ENCODE assay signal across 13 cellular contexts in the genomic region with DNA sequence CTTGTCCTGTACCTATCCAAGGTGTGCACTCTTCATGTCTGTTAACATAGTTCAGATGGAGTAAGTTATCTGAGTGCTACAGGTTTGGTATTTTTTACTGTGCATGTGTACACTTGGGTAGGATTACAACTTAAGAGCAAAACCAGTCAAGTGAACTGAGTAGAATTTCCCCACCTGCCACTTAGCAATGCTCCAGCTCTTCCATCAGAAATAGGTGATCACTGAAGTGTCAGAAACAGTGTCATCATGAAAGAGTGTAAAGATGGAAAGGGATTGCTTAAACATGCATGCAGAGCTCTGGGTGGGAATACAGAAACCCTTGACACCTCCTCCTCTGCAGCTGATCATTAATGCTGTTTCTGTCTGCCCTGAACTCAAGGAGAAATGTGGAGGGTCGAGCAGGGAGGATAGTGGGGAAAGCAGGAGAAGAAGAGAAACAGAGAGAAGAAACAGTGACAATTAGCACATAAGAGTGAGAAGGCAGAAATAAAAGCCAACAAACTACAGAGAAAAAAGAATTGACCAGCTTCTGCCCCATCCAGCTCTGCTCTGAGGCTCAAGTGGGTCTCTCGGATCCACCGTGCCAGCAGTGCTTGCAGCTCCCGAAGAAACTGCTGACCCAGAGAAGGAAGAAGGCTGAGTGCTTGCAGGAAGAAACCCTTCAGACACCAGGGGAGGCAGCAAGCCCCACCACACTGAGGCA. TPM values are rescaled to one million over a fixed set of nuclear protein-coding genes. Genes with fewer than 3 reads are reported as not detected.
DNase-seq lines count a peak whose midpoint lies in the region; ATAC-seq lines count a peak whose summit lies in the region.
"Had no signal": no experiment of that assay in that cellular context is flagged by ENCODE, and none has a peak within 500 bp of the region (broad histone marks: within the 10 kb centered on the region; RNA-seq: fewer than 3 reads in every experiment).

No MANE protein-coding gene starts in this region.

- no peaks in the 10 kb centered on the region for H3K27me3 Mint-ChIP-seq in activated T-cell treated with anti-CD3 and anti-CD28 coated beads, Interleukin-2, amount 50 U/mL, for 4 hours (ENCODE audit: low read depth)
- no peaks in the 10 kb centered on the region for H3K27me3 Mint-ChIP-seq in central memory CD8-positive, alpha-beta T cell
- no peaks in the 10 kb centered on the region for H3K27me3 Mint-ChIP-seq in stimulated activated naive CD8-positive, alpha-beta T cell treated with anti-CD3 and anti-CD28 coated beads, Interleukin-15, Interleukin-2, amounts not matched to agents 100 ng/mL and 50 ng/mL, for 24 hours
- H3K27me3 Mint-ChIP-seq: natural killer cell treated with Interleukin-12 subunit alpha and Interleukin-12 subunit beta and Interleukin-15 and Interleukin-18, amount 100 ng/mL, for 72 hours had no signal

- no peak overlapping the region for H3K4me3 Mint-ChIP-seq in activated T-cell treated with anti-CD3 and anti-CD28 coated beads, Interleukin-2, amount 50 U/mL, for 4 hours
- no peak overlapping the region for H3K4me3 Mint-ChIP-seq in central memory CD8-positive, alpha-beta T cell
- H3K4me3 Mint-ChIP-seq in stimulated activated naive CD8-positive, alpha-beta T cell treated with anti-CD3 and anti-CD28 coated beads, Interleukin-15, Interleukin-2, amounts not matched to agents 100 ng/mL and 50 ng/mL, for 24 hours, result peak overlapping the region; percentile 28
- H3K4me3 Mint-ChIP-seq: natural killer cell treated with Interleukin-12 subunit alpha and Interleukin-12 subunit beta and Interleukin-15 and Interleukin-18, amount 100 ng/mL, for 72 hours had no signal

- peaks cover 2% of the 10 kb centered on the region for H3K36me3 Mint-ChIP-seq in activated T-cell treated with anti-CD3 and anti-CD28 coated beads, Interleukin-2, amount 50 U/mL, for 4 hours (ENCODE audit: insufficient read depth)
- H3K36me3 Mint-ChIP-seq in central memory CD8-positive, alpha-beta T cell (ENCODE audit: insufficient read depth), result no peaks in the 10 kb centered on the region
- peaks cover 14% of the 10 kb centered on the region for H3K36me3 Mint-ChIP-seq in stimulated activated naive CD8-positive, alpha-beta T cell treated with anti-CD3 and anti-CD28 coated beads, Interleukin-15, Interleukin-2, amounts not matched to agents 100 ng/mL and 50 ng/mL, for 24 hours (ENCODE audit: low read depth)
- H3K36me3 Mint-ChIP-seq: natural killer cell treated with Interleukin-12 subunit alpha and Interleukin-12 subunit beta and Interleukin-15 and Interleukin-18, amount 100 ng/mL, for 72 hours had no signal

- H3K27ac Mint-ChIP-seq in central memory CD8-positive, alpha-beta T cell (ENCODE audit: low read depth), result peak overlapping the region; percentile 47
- peak overlapping the region; percentile 81 for H3K27ac Mint-ChIP-seq in stimulated activated naive CD8-positive, alpha-beta T cell treated with anti-CD3 and anti-CD28 coated beads, Interleukin-15, Interleukin-2, amounts not matched to agents 100 ng/mL and 50 ng/mL, for 24 hours

- ATAC-seq in activated T-cell treated with anti-CD3 and anti-CD28 coated beads, Interleukin-2, amount 50 U/mL, for 4 hours, result no peak
- no peak for ATAC-seq in central memory CD8-positive, alpha-beta T cell (replicated peaks; ENCODE audit: extremely low read depth, poor library complexity, severe bottlenecking)
- ATAC-seq in GM21423 (IDR thresholded peaks at IDR 0.05; ENCODE audit: unreplicated experiment), result no peak
- ATAC-seq: gastroesophageal sphincter had no signal

- H3K9me3 Mint-ChIP-seq in activated T-cell treated with anti-CD3 and anti-CD28 coated beads, Interleukin-2, amount 50 U/mL, for 4 hours, result peaks cover 4% of the 10 kb centered on the region
- no peaks in the 10 kb centered on the region for H3K9me3 Mint-ChIP-seq in central memory CD8-positive, alpha-beta T cell
- H3K9me3 Mint-ChIP-seq in stimulated activated naive CD8-positive, alpha-beta T cell treated with anti-CD3 and anti-CD28 coated beads, Interleukin-15, Interleukin-2, amounts not matched to agents 100 ng/mL and 50 ng/mL, for 24 hours, result no peaks in the 10 kb centered on the region
- H3K9me3 Mint-ChIP-seq: natural killer cell treated with Interleukin-12 subunit alpha and Interleukin-12 subunit beta and Interleukin-15 and Interleukin-18, amount 100 ng/mL, for 72 hours had no signal

- H3K4me1 Mint-ChIP-seq in activated T-cell treated with anti-CD3 and anti-CD28 coated beads, Interleukin-2, amount 50 U/mL, for 4 hours (ENCODE audit: low read depth), result peaks cover 53% of the 10 kb centered on the region
- peaks cover 23% of the 10 kb centered on the region for H3K4me1 Mint-ChIP-seq in central memory CD8-positive, alpha-beta T cell
- H3K4me1 Mint-ChIP-seq in stimulated activated naive CD8-positive, alpha-beta T cell treated with anti-CD3 and anti-CD28 coated beads, Interleukin-15, Interleukin-2, amounts not matched to agents 100 ng/mL and 50 ng/mL, for 24 hours (ENCODE audit: low read depth), result peaks cover 54% of the 10 kb centered on the region

- peak; percentile 12 for DNase-seq in activated T-cell treated with anti-CD3 and anti-CD28 coated beads, Interleukin-2, amount 50 U/mL, for 4 hours
- no peak for DNase-seq in activated T-cell treated with anti-CD3 and anti-CD28 coated beads, Interleukin-2, amount 50 U/mL, for 48 hours
- DNase-seq in NCI-H2029 treated with DMSO at 0.1 percent for 48 hours (lab: John Stamatoyannopoulos, UW), result peak; percentile 25
- DNase-seq in central memory CD8-positive, alpha-beta T cell (ENCODE audit: low spot score in 2 of 2), result no peak
- no peak for DNase-seq in RKO (ENCODE audit: low spot score)
- no peak for DNase-seq in NK-92 (lab: John Stamatoyannopoulos, UW; ENCODE audit: unreplicated experiment)
- DNase-seq: NCI-H1105 treated with DMSO at 0.1 percent for 48 hours had no signal

RNA-seq across cellular contexts. Expression of a gene that starts 11.5 kb away (rescaled TPM):
- total RNA-seq in activated T-cell treated with anti-CD3 and anti-CD28 coated beads, Interleukin-2, amount 50 U/mL, for 4 hours, result 10 to 100 TPM; 59.8 to 62.4 (median 60.7) TPM

RNA-seq across cellular contexts. Expression of a gene that starts 47.0 kb away (rescaled TPM):
- 1 to 10 TPM in 2 of 3 donors, under 1 TPM in 1; 0.65 to 1.2 (median 1.2) TPM for total RNA-seq in activated T-cell treated with anti-CD3 and anti-CD28 coated beads, Interleukin-2, amount 50 U/mL, for 4 hours
- total RNA-seq: ascending aorta, SK-MEL-5 had no signal

Comparison
In these comparisons a context has a peak if more than half of its experiments do, and no peak if none do; other contexts are left out.
1. DNase-seq: peak in activated T-cell treated with anti-CD3 and anti-CD28 coated beads, Interleukin-2, amount 50 U/mL, for 4 hours (single experiment) and NCI-H2029 treated with DMSO at 0.1 percent for 48 hours (single experiment); none in activated T-cell treated with anti-CD3 and anti-CD28 coated beads, Interleukin-2, amount 50 U/mL, for 48 hours (0 of 2), central memory CD8-positive, alpha-beta T cell (0 of 2), RKO (single experiment) and NK-92 (single experiment).